In genomic region chr4:81724925-81725329, GRCh38 we compare ENCODE assay signal across 9 cellular contexts.
DNase-seq lines count a peak whose midpoint lies in the region; ATAC-seq and TF ChIP-seq lines count a peak whose summit lies in the region.
"Had no signal": no experiment of that assay in that cellular context is flagged by ENCODE, and none has a peak within 500 bp of the region (broad histone marks: within the 10 kb centered on the region; RNA-seq: fewer than 3 reads in every experiment).

No MANE protein-coding gene starts in this region.

- TF ChIP-seq CTCF in dorsolateral prefrontal cortex (IDR thresholded peaks at IDR 0.05 in 54 of 56, conservative IDR thresholded peaks at IDR 0.05 in 2 of 56; ENCODE audit: low read depth in 1 of 56, partially characterized antibody in 56 of 56) (peak in 21 of 56 donors; percentile 7 to 55 (median 25)), neural progenitor cell (IDR thresholded peaks at IDR 0.05) (no peak), suprapubic skin (IDR thresholded peaks at IDR 0.05) (no peak)

- 36% methylated on average over 2 of the region's 2 CpGs for WGBS in suprapubic skin

- intact Hi-C loops in dorsolateral prefrontal cortex (cut with DNase I), result loop anchor here (2.0 to 10.0 kb wide), 3 partner anchors 120 to 254 kb away; partner anchors contain the start of gene RASGEF1B (in 2 of the 2)

- H3K27ac ChIP-seq in dorsolateral prefrontal cortex (peak overlapping the region in 56 of 59 donors; percentile 1 to 87 (median 73)), neural progenitor cell (no peak overlapping the region), suprapubic skin (peak overlapping the region; percentile 7)

- H3F3A ChIP-seq in neural progenitor cell (ENCODE audit: low read depth), result peaks cover 13% of the 10 kb centered on the region

- peak overlapping the region; percentile 91 for H3K27ac Mint-ChIP-seq in neural progenitor cell
- H3K27ac Mint-ChIP-seq: activated naive CD8-positive, alpha-beta T cell had no signal

- H3K9ac ChIP-seq in neural progenitor cell, result no peak overlapping the region

- ATAC-seq in HG03432 (IDR thresholded peaks at IDR 0.05; ENCODE audit: unreplicated experiment), result peak; percentile 99

- H3K4me1 Mint-ChIP-seq in neural progenitor cell, result peaks cover 33% of the 10 kb centered on the region

- H3K4me3 ChIP-seq in dorsolateral prefrontal cortex (peak overlapping the region in 21 of 59 donors; percentile 2 to 45 (median 23)), neural progenitor cell (no peak overlapping the region), suprapubic skin (no peak overlapping the region)

- no peaks in the 10 kb centered on the region for H4K20me1 ChIP-seq in neural progenitor cell (ENCODE audit: low read depth)

- H3K36me3 ChIP-seq in neural progenitor cell (no peaks in the 10 kb centered on the region), suprapubic skin (no peaks in the 10 kb centered on the region)

- no peak overlapping the region for H3K4me2 ChIP-seq in neural progenitor cell

- DNase-seq in stimulated activated naive CD4-positive, alpha-beta T cell treated with Interleukin-2 at 50 U/mL for 16 hours (lab: John Stamatoyannopoulos, UW), result peak; percentile 58
- DNase-seq in stimulated activated naive CD4-positive, alpha-beta T cell (lab: John Stamatoyannopoulos, UW), result no peak
- DNase-seq in activated CD4-positive, alpha-beta T cell treated with anti-CD3 and anti-CD28 coated beads for 4 hours, result peak; percentile 55 to 58
- peak in 9 of 10 donors; percentile 48 to 82 (median 68) for DNase-seq in dorsolateral prefrontal cortex
- peak; percentile 15 for DNase-seq in neural progenitor cell (ENCODE audit: low spot score)
- peak in 1 of 2 donors; percentile 81 for DNase-seq in suprapubic skin (ENCODE audit: low spot score in 2 of 2)
- no peak for DNase-seq in NCI-H1436 (lab: John Stamatoyannopoulos, UW)

- H3K27me3 Mint-ChIP-seq in neural progenitor cell (ENCODE audit: insufficient read depth, low read depth), result peaks cover 4% of the 10 kb centered on the region
- H3K27me3 Mint-ChIP-seq: activated naive CD8-positive, alpha-beta T cell had no signal

- H3K27me3 ChIP-seq in dorsolateral prefrontal cortex, result peaks cover 0 to 2% (median 0%) of the 10 kb centered on the region in 45 donors
- H3K27me3 ChIP-seq in neural progenitor cell, result no peaks in the 10 kb centered on the region
- H3K27me3 ChIP-seq in suprapubic skin, result no peaks in the 10 kb centered on the region

- H2AFZ ChIP-seq in neural progenitor cell (replicated peaks), result no peak overlapping the region

- H3K4me3 Mint-ChIP-seq in neural progenitor cell, result peak overlapping the region; percentile 26
- H3K4me3 Mint-ChIP-seq: activated naive CD8-positive, alpha-beta T cell had no signal

- H3K79me2 ChIP-seq in neural progenitor cell (ENCODE audit: low read depth), result no peaks in the 10 kb centered on the region

- no peaks in the 10 kb centered on the region for H3K36me3 Mint-ChIP-seq in neural progenitor cell

- TF ChIP-seq POLR2A in suprapubic skin (IDR thresholded peaks at IDR 0.05), result no peak

- no peak for TF ChIP-seq EP300 in suprapubic skin (IDR thresholded peaks at IDR 0.05)

- H3K9me3 ChIP-seq in neural progenitor cell (ENCODE audit: low read depth), result no peaks in the 10 kb centered on the region
- no peaks in the 10 kb centered on the region for H3K9me3 ChIP-seq in suprapubic skin

- peaks cover 14% of the 10 kb centered on the region for H3K9me3 Mint-ChIP-seq in neural progenitor cell

- H3K4me1 ChIP-seq in neural progenitor cell (peaks cover 19% of the 10 kb centered on the region), suprapubic skin (peaks cover 29% of the 10 kb centered on the region)

Comparison
In these comparisons a context has a peak if more than half of its experiments do, and no peak if none do; other contexts are left out.
1. DNase-seq: peak in stimulated activated naive CD4-positive, alpha-beta T cell treated with Interleukin-2 at 50 U/mL for 16 hours (single experiment), activated CD4-positive, alpha-beta T cell treated with anti-CD3 and anti-CD28 coated beads for 4 hours (2 of 2), dorsolateral prefrontal cortex (9 of 10) and neural progenitor cell (single experiment); none in stimulated activated naive CD4-positive, alpha-beta T cell (0 of 6) and NCI-H1436 (single experiment).